In genomic region chr12:90842477-90842876, GRCh38 we compare ENCODE assay signal across 18 cellular contexts.
A peak's percentile ranks its signal among the peaks of the same experiment; 100 is the strongest.
DNase-seq lines count a peak whose midpoint lies in the region; FAIRE-seq and TF ChIP-seq lines count a peak whose summit lies in the region.
"Had no signal": no experiment of that assay in that cellular context is flagged by ENCODE, and none has a peak within 500 bp of the region (broad histone marks: within the 10 kb centered on the region; RNA-seq: fewer than 3 reads in every experiment).

No MANE protein-coding gene starts in this region.

- POLR2A ChIA-PET in H1 (lab: Charles Lee; ENCODE audit: partially characterized antibody), result no interaction called here

- H2BK12ac ChIP-seq in H1 (ENCODE audit: low read depth, low read length) (no peak overlapping the region), mesenchymal stem cell (ENCODE audit: low read length in 2 of 2) (peak overlapping the region; percentile 63 to 84)

- no peak overlapping the region for H3K18ac ChIP-seq in H1 (ENCODE audit: extremely low read depth, low read length)
- H3K18ac ChIP-seq in mesenchymal stem cell (ENCODE audit: low read depth in 1 of 2, low read length in 2 of 2), result peak overlapping the region in 1 of 2 experiments; percentile 52

- TF ChIP-seq CTCF in H1 (IDR thresholded peaks at IDR 0.05; ENCODE audit: control extremely low read depth in 1 of 3, insufficient read depth in 1 of 3, low read depth in 1 of 3, low read length in 3 of 3) (no peak), testis (IDR thresholded peaks at IDR 0.05) (no peak)

- TF ChIP-seq POLR2A in H1 (IDR thresholded peaks at IDR 0.05; ENCODE audit: control extremely low read depth in 1 of 2, low read depth in 2 of 2, low read length in 2 of 2) (no peak), testis (IDR thresholded peaks at IDR 0.05) (no peak)

- peaks cover 0 to 3% (median under 1%) of the 10 kb centered on the region in 4 experiments; a peak in 1 of 7 replicates for H3K4me1 ChIP-seq in H1 (replicated peaks in 1 of 4; ENCODE audit: control insufficient read depth in 3 of 4, insufficient read depth in 4 of 4, low read length in 3 of 4)
- H3K4me1 ChIP-seq in mesenchymal stem cell (ENCODE audit: control insufficient read depth, insufficient read depth, low read depth, low read length), result no peaks in the 10 kb centered on the region
- no peaks in the 10 kb centered on the region for H3K4me1 ChIP-seq in testis
- H3K4me1 ChIP-seq: heart left ventricle had no signal

- H3K14ac ChIP-seq in H1 (ENCODE audit: insufficient read length), result no peak overlapping the region
- no peak overlapping the region for H3K14ac ChIP-seq in mesenchymal stem cell (ENCODE audit: low read length in 2 of 2)

- no peaks in the 10 kb centered on the region for H3K23me2 ChIP-seq in H1 (ENCODE audit: low read depth, low read length)

- H2BK20ac ChIP-seq in H1 (ENCODE audit: low read length), result no peak overlapping the region

- H4K5ac ChIP-seq in H1 (ENCODE audit: insufficient read length, low read depth, low read length), result no peak overlapping the region

- no peaks in the 10 kb centered on the region for H3K79me2 ChIP-seq in H1 (ENCODE audit: control insufficient read depth in 1 of 2, insufficient read depth in 2 of 2, low read length in 2 of 2)

- H2BK120ac ChIP-seq in H1 (replicated peaks; ENCODE audit: low read depth, low read length) (no peak overlapping the region), mesenchymal stem cell (ENCODE audit: low read depth, low read length) (no peak overlapping the region)

- H2BK5ac ChIP-seq in H1 (ENCODE audit: low read depth, low read length), result no peak overlapping the region
- no peak overlapping the region for H2BK5ac ChIP-seq in mesenchymal stem cell (ENCODE audit: low read depth, low read length, poor library complexity, severe bottlenecking)

- no peak for TF ChIP-seq RAD21 in H1 (IDR thresholded peaks at IDR 0.05 in 1 of 2, conservative IDR thresholded peaks at IDR 0.05 in 1 of 2; ENCODE audit: low read depth in 2 of 2, low read length in 2 of 2)

- H3K9me3 ChIP-seq in H1 (ENCODE audit: insufficient read depth in 2 of 2, low read depth in 1 of 2, low read length in 1 of 2), result no peaks in the 10 kb centered on the region
- no peaks in the 10 kb centered on the region for H3K9me3 ChIP-seq in mesenchymal stem cell (ENCODE audit: control insufficient read depth, low read length)
- H3K9me3 ChIP-seq in testis, result no peaks in the 10 kb centered on the region
- H3K9me3 ChIP-seq: heart left ventricle had no signal

- WGBS in H1 (ENCODE audit: extremely low coverage in 1 of 2, insufficient coverage in 1 of 2, insufficient read length in 1 of 2, insufficient replicate concordance in 2 of 2, low coverage in 1 of 2, low lambda C conversion rate in 2 of 2, missing lambda C conversion rate in 1 of 2), 2 experiments, result 42% methylated on average over 4 of the region's 4 CpGs; no CpG with 5 or more reads in 1 of the 2 experiments
- 43% methylated on average over 4 of the region's 4 CpGs for WGBS in mesenchymal stem cell
- WGBS in testis, 2 donors, result 35 to 51% methylated on average over 4 of the region's 4 CpGs

- no peak for FAIRE-seq in H1 (lab: Jason Lieb, UNC)
- FAIRE-seq: GM12891 had no signal

- H4K8ac ChIP-seq in H1 (ENCODE audit: extremely low read depth, insufficient read depth, low read length) (no peak overlapping the region), mesenchymal stem cell (ENCODE audit: low read length) (peak overlapping the region; percentile 27)

- no peaks in the 10 kb centered on the region for H4K20me1 ChIP-seq in H1 (replicated peaks in 1 of 2; ENCODE audit: control insufficient read depth in 1 of 2, insufficient read depth in 2 of 2, low read length in 2 of 2)

- H3K27me3 ChIP-seq in H1 (replicated peaks in 1 of 4; ENCODE audit: control insufficient read depth in 3 of 4, extremely low read depth in 1 of 4, insufficient read depth in 3 of 4, low read length in 3 of 4), result no peaks in the 10 kb centered on the region
- H3K27me3 ChIP-seq in mesenchymal stem cell (ENCODE audit: control insufficient read depth in 1 of 2, insufficient read depth in 1 of 2, low read length in 2 of 2), result no peaks in the 10 kb centered on the region
- H3K27me3 ChIP-seq in testis, result no peaks in the 10 kb centered on the region
- H3K27me3 ChIP-seq: heart left ventricle had no signal

- H3K79me1 ChIP-seq in H1 (ENCODE audit: low read depth, low read length) (no peaks in the 10 kb centered on the region), mesenchymal stem cell (replicated peaks; ENCODE audit: low read length, poor library complexity, severe bottlenecking) (no peaks in the 10 kb centered on the region)

- H3K23ac ChIP-seq in H1 (ENCODE audit: insufficient read length), result no peak overlapping the region
- no peak overlapping the region for H3K23ac ChIP-seq in mesenchymal stem cell (ENCODE audit: low read length in 2 of 2)

- no peak overlapping the region for H4K91ac ChIP-seq in H1 (replicated peaks; ENCODE audit: insufficient read length, low read length)
- no peak overlapping the region for H4K91ac ChIP-seq in mesenchymal stem cell (ENCODE audit: low read length)

- no peak for TF ChIP-seq EP300 in H1 (IDR thresholded peaks at IDR 0.05; ENCODE audit: borderline replicate concordance in 1 of 2, low read depth in 2 of 2, low read length in 2 of 2)

- intact Hi-C loops in testis (cut with DNase I; ENCODE audit: low total_unique reads), result no loop called here

- H3K9ac ChIP-seq in H1 (replicated peaks in 1 of 4; ENCODE audit: extremely low read depth in 1 of 4, low read depth in 3 of 4, low read length in 3 of 4), result no peak overlapping the region
- no peak overlapping the region for H3K9ac ChIP-seq in mesenchymal stem cell (ENCODE audit: low read length)
- H3K9ac ChIP-seq: KMS-11 had no signal

- no peak overlapping the region for H2AK5ac ChIP-seq in H1 (ENCODE audit: low read depth, low read length)
- H2AK5ac ChIP-seq in mesenchymal stem cell (ENCODE audit: low read length, severe bottlenecking), result no peak overlapping the region

- no peak overlapping the region for H3K56ac ChIP-seq in H1 (replicated peaks; ENCODE audit: insufficient read length, low read depth, low read length)

- no peak overlapping the region for H3K27ac ChIP-seq in H1 (ENCODE audit: low read depth, low read length)
- H3K27ac ChIP-seq in mesenchymal stem cell (ENCODE audit: low read length, poor library complexity, severe bottlenecking), result no peak overlapping the region
- no peak overlapping the region for H3K27ac ChIP-seq in testis
- H3K27ac ChIP-seq: heart left ventricle, KMS-11 had no signal

- H2BK15ac ChIP-seq in H1 (ENCODE audit: low read length), result no peak overlapping the region
- no peak overlapping the region for H2BK15ac ChIP-seq in mesenchymal stem cell (ENCODE audit: low read depth, poor library complexity, severe bottlenecking)

- H3K4me3 ChIP-seq in H1 (ENCODE audit: extremely low read depth in 1 of 4, insufficient read depth in 2 of 4, low read depth in 3 of 4, low read length in 4 of 4) (no peak overlapping the region), mesenchymal stem cell (ENCODE audit: insufficient read depth in 1 of 2, low read depth in 1 of 2, low read length in 2 of 2) (no peak overlapping the region), testis (no peak overlapping the region)
- H3K4me3 ChIP-seq: heart left ventricle had no signal

- H3K36me3 ChIP-seq in H1 (ENCODE audit: control insufficient read depth in 2 of 4, insufficient read depth in 4 of 4, low read length in 3 of 4) (no peaks in the 10 kb centered on the region), mesenchymal stem cell (ENCODE audit: control insufficient read depth in 1 of 2, insufficient read depth in 2 of 2, low read depth in 1 of 2, low read length in 2 of 2) (no peaks in the 10 kb centered on the region), testis (ENCODE audit: low read depth, missing control alignments) (no peaks in the 10 kb centered on the region)
- H3K36me3 ChIP-seq: heart left ventricle had no signal

- no peak overlapping the region for H3K4ac ChIP-seq in H1 (replicated peaks; ENCODE audit: insufficient read length, low read depth, low read length)
- H3K4ac ChIP-seq in mesenchymal stem cell (ENCODE audit: low read depth in 1 of 2, low read length in 2 of 2), result no peak overlapping the region

- CTCF ChIA-PET in H1 (lab: Charles Lee; ENCODE audit: partially characterized antibody), result interaction anchor here (0.6 to 2.5 kb wide), 3 partner anchors 9 to 366 kb away, joined by 4 to 11 read pairs (median 4); no protein-coding TSS in a partner anchor

- DNase-seq in D341Med (ENCODE audit: low spot score) (peak; percentile 18), NCI-H524 (lab: John Stamatoyannopoulos, UW) (peak; percentile 86 to 93), H1 (ENCODE audit: low read depth in 1 of 2, low spot score in 2 of 2) (peak in 1 of 2 experiments; percentile 5), mesenchymal stem cell (no peak), foreskin melanocyte (no peak), testis (no peak), NCI-H526 (lab: John Stamatoyannopoulos, UW) (no peak), T-helper 2 cell (no peak)
- DNase-seq: activated naive CD8-positive, alpha-beta T cell treated with anti-CD3 and anti-CD28 coated beads, Interleukin-2, amount 10 ng/mL, durations not matched to agents 7 days and 5 days; C1 segment of cervical spinal cord; cortex of kidney; heart left ventricle; midbrain; NCI-H2107; retina; SIG-M5 had no signal

- peak overlapping the region; percentile 97 for H2AFZ ChIP-seq in H1 (ENCODE audit: low read length)
- no peak overlapping the region for H2AFZ ChIP-seq in mesenchymal stem cell (ENCODE audit: low read depth, low read length)

- H3K4me2 ChIP-seq in H1 (ENCODE audit: insufficient read depth in 1 of 2, low read depth in 2 of 2, low read length in 2 of 2) (0 out of 4 replicates have a peak overlapping the region, but pooled peaks of 1 of the 2 experiments have one; percentile 32), mesenchymal stem cell (ENCODE audit: low read length, poor library complexity, severe bottlenecking) (no peak overlapping the region)
- H3K4me2 ChIP-seq: KMS-11 had no signal

TF ChIP-seq in H1, 55 proteins besides CTCF, POLR2A, EP300 and RAD21 (continues in another document):
- TF ChIP-seq SIRT6 (IDR thresholded peaks at IDR 0.05; ENCODE audit: low read length) (no peak), CBX8 (IDR thresholded peaks at IDR 0.05; ENCODE audit: borderline replicate concordance, low read depth, low read length) (no peak), ATF3 (IDR thresholded peaks at IDR 0.05; ENCODE audit: insufficient read depth, low read depth, low read length) (no peak), POLR2AphosphoS5 (IDR thresholded peaks at IDR 0.05; ENCODE audit: low read depth, low read length) (no peak), SIN3A (conservative IDR thresholded peaks at IDR 0.05 in 1 of 2, IDR thresholded peaks at IDR 0.05 in 1 of 2; ENCODE audit: low read depth in 1 of 2, low read length in 2 of 2) (no peak)

Comparison
In these comparisons a context has a peak if more than half of its experiments do, and no peak if none do; other contexts are left out.
1. DNase-seq: peak in D341Med (single experiment) and NCI-H524 (2 of 2); none in mesenchymal stem cell (single experiment), foreskin melanocyte (single experiment), testis (single experiment), NCI-H526 (0 of 2) and T-helper 2 cell (0 of 5).